23 cellular contexts compared by ENCODE assay signal in genomic region chr2:2157400-2157799, GRCh38.
DNase-seq lines count a peak whose midpoint lies in the region; ATAC-seq and TF ChIP-seq lines count a peak whose summit lies in the region.
"Had no signal": no experiment of that assay in that cellular context is flagged by ENCODE, and none has a peak within 500 bp of the region (broad histone marks: within the 10 kb centered on the region; RNA-seq: fewer than 3 reads in every experiment).

No MANE protein-coding gene starts in this region.

- peaks cover 18% of the 10 kb centered on the region for H3K36me3 Mint-ChIP-seq in WTC11
- H3K36me3 Mint-ChIP-seq: CD14-positive monocyte; CD4-positive, alpha-beta memory T cell had no signal

- no peak for TF ChIP-seq RAD21 in SK-N-SH (IDR thresholded peaks at IDR 0.05; ENCODE audit: low read length)

- no peak overlapping the region for H3K4me3 Mint-ChIP-seq in WTC11
- H3K4me3 Mint-ChIP-seq: CD14-positive monocyte; CD4-positive, alpha-beta memory T cell; GM23338; H9; HFFc6 had no signal

- H3K27me3 Mint-ChIP-seq in WTC11 (ENCODE audit: low read depth) = no peaks in the 10 kb centered on the region
- H3K27me3 Mint-ChIP-seq: CD4-positive, alpha-beta memory T cell had no signal

- TF ChIP-seq EP300 in SK-N-SH (IDR thresholded peaks at IDR 0.05; ENCODE audit: borderline replicate concordance in 1 of 2, low read depth in 1 of 2, low read length in 1 of 2) = no peak

- ATAC-seq in SK-N-SH treated with all-trans-retinoic acid at 6 μM for 48 hours (no peak), WTC11 (no peak), HG02885 (IDR thresholded peaks at IDR 0.05; ENCODE audit: poor library complexity, unreplicated experiment) (no peak)
- ATAC-seq: A549, GM23338, HCT116 had no signal

- H3K27ac Mint-ChIP-seq in WTC11 = no peak overlapping the region
- H3K27ac Mint-ChIP-seq: CD14-positive monocyte; CD4-positive, alpha-beta memory T cell; GM23338; H9; HFFc6 had no signal

- CTCF ChIA-PET in SK-N-SH (lab: Yijun Ruan, JAX) = interaction anchor here (2.1 to 2.4 kb wide), 2 partner anchors 8 to 33 kb away, joined by 4 to 9 read pairs; no protein-coding TSS in a partner anchor
- CTCF ChIA-PET in WTC11 (lab: Charles Lee) = no interaction called here

- no peaks in the 10 kb centered on the region; the same call in 1 of the 2 replicates for H3K9me3 ChIP-seq in SK-N-SH
- H3K9me3 ChIP-seq: BE2C had no signal

- peaks cover 35% of the 10 kb centered on the region for H3K9me3 Mint-ChIP-seq in WTC11

- no peaks in the 10 kb centered on the region for H3K27me3 ChIP-seq in SK-N-SH (ENCODE audit: insufficient read depth)
- H3K27me3 ChIP-seq: BE2C; BLaER1 treated with 17β-estradiol and CSF1 and Interleukin-3, amounts not matched to agents 10 nM and 100 nM had no signal

- POLR2A ChIA-PET in SK-N-SH (lab: Yijun Ruan, JAX) (no interaction called here), WTC11 (lab: Charles Lee) (no interaction called here)

- H3K9ac ChIP-seq in SK-N-SH = no peak overlapping the region
- H3K9ac ChIP-seq: BLaER1 treated with 17β-estradiol and CSF1 and Interleukin-3, amounts not matched to agents 10 nM and 100 nM had no signal

- H3K4me2 ChIP-seq in SK-N-SH = no peak overlapping the region
- H3K4me2 ChIP-seq: A549; BLaER1 treated with 17β-estradiol and CSF1 and Interleukin-3, amounts not matched to agents 10 nM and 100 nM; GM23338 had no signal

- H3K79me2 ChIP-seq in SK-N-SH (ENCODE audit: insufficient read depth) = no peaks in the 10 kb centered on the region

- no peak overlapping the region for H3K27ac ChIP-seq in SK-N-SH (ENCODE audit: low read depth in 2 of 2, low read length in 1 of 2)
- H3K27ac ChIP-seq in caudate nucleus (ENCODE audit: low read depth, low read length) = peak overlapping the region; percentile 11
- H3K27ac ChIP-seq: A549; BLaER1 treated with 17β-estradiol and CSF1 and Interleukin-3, amounts not matched to agents 10 nM and 100 nM had no signal

- no peak overlapping the region; a peak in 1 of 4 replicates for H3K4me3 ChIP-seq in SK-N-SH (ENCODE audit: low read depth in 2 of 2, low read length in 1 of 2)
- H3K4me3 ChIP-seq: A549; BLaER1 treated with 17β-estradiol and CSF1 and Interleukin-3, amounts not matched to agents 10 nM and 100 nM; GM23338 had no signal

- H3K9me2 ChIP-seq in SK-N-SH = no peaks in the 10 kb centered on the region

- no peak for TF ChIP-seq CTCF in SK-N-SH (IDR thresholded peaks at IDR 0.05)
- TF ChIP-seq CTCF in WTC11 (IDR thresholded peaks at IDR 0.05) = no peak

- 17% methylated on average over 1 of the region's 1 CpG for WGBS in SK-N-SH (ENCODE audit: low lambda C conversion rate)

- H3F3A ChIP-seq in SK-N-SH (replicated peaks; ENCODE audit: insufficient read depth) = no peaks in the 10 kb centered on the region

- H4K20me1 ChIP-seq in SK-N-SH (ENCODE audit: insufficient read depth) = no peaks in the 10 kb centered on the region
- H4K20me1 ChIP-seq: BLaER1 treated with 17β-estradiol and CSF1 and Interleukin-3, amounts not matched to agents 10 nM and 100 nM had no signal

- no peaks in the 10 kb centered on the region for H3K36me3 ChIP-seq in SK-N-SH (replicated peaks in 1 of 2; ENCODE audit: control insufficient read depth in 1 of 2, insufficient read depth in 2 of 2, low read length in 1 of 2)

- no peak for DNase-seq in SK-N-SH
- DNase-seq in WTC11 (ENCODE audit: low spot score) = no peak
- DNase-seq in caudate nucleus (lab: John Stamatoyannopoulos, UW) = no peak
- no peak for DNase-seq in medulla oblongata (ENCODE audit: extremely low spot score)
- DNase-seq: 8988T; ACHN; AML-193; BE2C; Calu3; CD4-positive, alpha-beta memory T cell; COR-L47; DMS53; DMS79 treated with DMSO at 0.1 percent for 48 hours; GF-D8; H9; HFFc6 had no signal

- H3K4me1 Mint-ChIP-seq in WTC11 = peaks cover 18% of the 10 kb centered on the region
- H3K4me1 Mint-ChIP-seq: CD14-positive monocyte; CD4-positive, alpha-beta memory T cell had no signal

- peaks cover 0 to 16% of the 10 kb centered on the region in 2 experiments; a peak in 1 of 4 replicates for H3K4me1 ChIP-seq in SK-N-SH (ENCODE audit: control insufficient read depth in 1 of 2, insufficient read depth in 2 of 2, low read depth in 1 of 2, low read length in 1 of 2)
- H3K4me1 ChIP-seq: A549, BE2C had no signal

- no peak overlapping the region for H2AFZ ChIP-seq in SK-N-SH (ENCODE audit: low read depth)
- H2AFZ ChIP-seq: GM23338 had no signal

TF ChIP-seq in SK-N-SH, 30 proteins besides CTCF, POLR2A, EP300 and RAD21:
- peak; percentile 30; the same call in 1 of the 2 replicates for TF ChIP-seq GATA2 (CRISPR knock-in tag; IDR thresholded peaks at IDR 0.05)
- no peak for TF ChIP-seq FOXJ3 (CRISPR knock-in tag; IDR thresholded peaks at IDR 0.05)

TF ChIP-seq in SK-N-SH treated with all-trans-retinoic acid at 6 μM for 48 hours, 23 proteins besides CTCF, POLR2A, EP300 and RAD21 (continues in another document):
- TF ChIP-seq PPARA (CRISPR knock-in tag; IDR thresholded peaks at IDR 0.05; ENCODE audit: borderline replicate concordance) (no peak), ZNF70 (CRISPR knock-in tag; IDR thresholded peaks at IDR 0.05) (no peak), GLIS3 (CRISPR knock-in tag; IDR thresholded peaks at IDR 0.05) (no peak), TSHZ2 (CRISPR knock-in tag; IDR thresholded peaks at IDR 0.05) (no peak), ZNF8 (CRISPR knock-in tag; IDR thresholded peaks at IDR 0.05) (no peak), ZFP30 (CRISPR knock-in tag; IDR thresholded peaks at IDR 0.05) (no peak), TOX (CRISPR knock-in tag; IDR thresholded peaks at IDR 0.05; ENCODE audit: borderline replicate concordance) (no peak)

TF ChIP-seq in WTC11, 78 proteins besides CTCF, POLR2A, EP300 and RAD21:
- TF ChIP-seq ZNF532 (CRISPR knock-in tag; IDR thresholded peaks at IDR 0.05; ENCODE audit: borderline replicate concordance) (no peak), E2F4 (CRISPR knock-in tag; IDR thresholded peaks at IDR 0.05; ENCODE audit: borderline replicate concordance, low read depth) (no peak), ZNF317 (CRISPR knock-in tag; IDR thresholded peaks at IDR 0.05; ENCODE audit: borderline replicate concordance, low read depth) (peak; percentile 100)
